25 cellular contexts compared by ENCODE assay signal in genomic region chr2:71630110-71630967, GRCh38.
DNase-seq lines count a peak whose midpoint lies in the region; ATAC-seq, FAIRE-seq and TF ChIP-seq lines count a peak whose summit lies in the region.
"Had no signal": no experiment of that assay in that cellular context is flagged by ENCODE, and none has a peak within 500 bp of the region (broad histone marks: within the 10 kb centered on the region; RNA-seq: fewer than 3 reads in every experiment).

No MANE protein-coding gene starts in this region.

- no peak overlapping the region for H2AFZ ChIP-seq in endothelial cell of umbilical vein (ENCODE audit: low read depth, low read length)

- H3K9ac ChIP-seq in endothelial cell of umbilical vein (replicated peaks; ENCODE audit: extremely low read depth, insufficient read depth, low read length) = no peak overlapping the region

- no peaks in the 10 kb centered on the region for H3K79me2 ChIP-seq in endothelial cell of umbilical vein (ENCODE audit: control insufficient read depth, insufficient read depth, low read length)

- H3K4me1 ChIP-seq in endothelial cell of umbilical vein (ENCODE audit: control insufficient read depth, extremely low read depth, insufficient read depth, low read length) (no peaks in the 10 kb centered on the region), spleen (peaks cover 0 to 52% (median 21%) of the 10 kb centered on the region in 6 donors)
- H3K4me1 ChIP-seq: uterus had no signal

- ATAC-seq in GM19395 (IDR thresholded peaks at IDR 0.05; ENCODE audit: unreplicated experiment) (peak; percentile 47), HG03460 (IDR thresholded peaks at IDR 0.05; ENCODE audit: unreplicated experiment) (peak; percentile 79)
- ATAC-seq: activated CD4-positive, CD25-positive, alpha-beta regulatory T cell treated with anti-CD3 and anti-CD28 coated beads, Interleukin-2, amount 50 U/mL, for 24 hours; activated CD8-positive, alpha-beta T cell treated with anti-CD3 and anti-CD28 coated beads for 36 hours had no signal

- H3K4me3 ChIP-seq in endothelial cell of umbilical vein (replicated peaks in 1 of 3; ENCODE audit: insufficient read depth in 1 of 3, low read depth in 1 of 3, low read length in 3 of 3) (no peak overlapping the region), spleen (peak overlapping the region in 1 of 8 donors; percentile 1)
- H3K4me3 ChIP-seq: coronary artery, uterus had no signal

- CTCF ChIA-PET in endothelial cell of umbilical vein (lab: Charles Lee) = interaction anchor here (0.8 kb wide), 1 partner anchor 10 kb away, joined by 3 read pairs; no protein-coding TSS in a partner anchor

- POLR2A ChIA-PET in endothelial cell of umbilical vein (lab: Charles Lee) = no interaction called here

- H3K9me1 ChIP-seq in endothelial cell of umbilical vein (replicated peaks; ENCODE audit: control insufficient read depth, extremely low read depth, insufficient read depth, low read length) = no peaks in the 10 kb centered on the region

- intact Hi-C loops in endothelial cell of umbilical vein (cut with micrococcal nuclease) (no loop called here), spleen (cut with DNase I; ENCODE audit: low total_unique reads) (no loop called here)

- no peak for TF ChIP-seq CTCF in endothelial cell of umbilical vein (IDR thresholded peaks at IDR 0.05; ENCODE audit: extremely low read depth in 1 of 2, insufficient read depth in 1 of 2, low read depth in 1 of 2, low read length in 2 of 2)
- no peak for TF ChIP-seq CTCF in spleen (IDR thresholded peaks at IDR 0.05 in 8 of 11, conservative IDR thresholded peaks at IDR 0.05 in 3 of 11)

- H4K20me1 ChIP-seq in endothelial cell of umbilical vein (replicated peaks; ENCODE audit: control insufficient read depth, extremely low read depth, insufficient read depth, low read length) = no peaks in the 10 kb centered on the region

- no peak overlapping the region for H3K4me2 ChIP-seq in endothelial cell of umbilical vein (ENCODE audit: insufficient read depth, low read length)

- H3K27ac ChIP-seq in endothelial cell of umbilical vein (ENCODE audit: insufficient read depth, low read depth, low read length) = no peak overlapping the region
- peak overlapping the region in 7 of 8 donors; percentile 28 to 79 (median 43) for H3K27ac ChIP-seq in spleen
- H3K27ac ChIP-seq: brain microvascular endothelial cell, coronary artery, uterus had no signal

- TF ChIP-seq POLR2A in endothelial cell of umbilical vein (IDR thresholded peaks at IDR 0.05; ENCODE audit: low read depth, low read length) = no peak
- no peak for TF ChIP-seq POLR2A in spleen (IDR thresholded peaks at IDR 0.05)

- 51 to 71% (median 59%) methylated on average over 2 of the region's 2 CpGs for WGBS in spleen, 5 donors

- no peaks in the 10 kb centered on the region for H3K9me3 ChIP-seq in endothelial cell of umbilical vein (replicated peaks; ENCODE audit: control insufficient read depth, insufficient read depth, low read length)
- no peaks in the 10 kb centered on the region for H3K9me3 ChIP-seq in spleen
- H3K9me3 ChIP-seq: uterus had no signal

- H3K27me3 ChIP-seq in endothelial cell of umbilical vein (ENCODE audit: control insufficient read depth in 2 of 2, insufficient read depth in 2 of 2, low read length in 2 of 2) = no peaks in the 10 kb centered on the region
- H3K27me3 ChIP-seq in spleen (replicated peaks in 1 of 7) = no peaks in the 10 kb centered on the region
- H3K27me3 ChIP-seq: brain microvascular endothelial cell, uterus had no signal

- peak; percentile 32 for DNase-seq in endothelial cell of umbilical vein (ENCODE audit: low read depth, low spot score)
- DNase-seq in spleen = no peak
- DNase-seq in NCI-H1417 (lab: John Stamatoyannopoulos, UW) = no peak
- no peak for DNase-seq in stimulated activated CD4-positive, alpha-beta T cell treated with anti-CD3 and anti-CD28 coated beads, Interleukin-4, amount 100 ng/mL, for 1 hour
- no peak for DNase-seq in NCI-H128 (lab: John Stamatoyannopoulos, UW; ENCODE audit: unreplicated experiment)
- DNase-seq: activated CD8-positive, alpha-beta T cell treated with anti-CD3 and anti-CD28 coated beads for 36 hours; activated gamma-delta T cell; brain microvascular endothelial cell; CD4-positive, alpha-beta memory T cell; DMS 273 treated with DMSO at 0.1 percent for 48 hours; HCEC 1CT; head of caudate nucleus; KG1; NCI-H1930; NCI-H748 treated with DMSO at 0.1 percent for 48 hours; OCI-M1; SHP77; small intestine; stimulated activated CD4-positive, alpha-beta T cell treated with anti-CD3 and anti-CD28 coated beads, Interleukin-4, amount 100 ng/mL, for 24 hours; uterus had no signal

- dilution Hi-C loops in endothelial cell of umbilical vein (cut with MboI; ENCODE audit: extremely low pct_ligation_motif_present, low sequenced_read_pairs) = no loop called here

- H3K36me3 ChIP-seq in endothelial cell of umbilical vein (ENCODE audit: control insufficient read depth in 2 of 2, extremely low read depth in 1 of 2, insufficient read depth in 2 of 2, low read length in 2 of 2) = no peaks in the 10 kb centered on the region
- H3K36me3 ChIP-seq in spleen = no peaks in the 10 kb centered on the region
- H3K36me3 ChIP-seq: brain microvascular endothelial cell, uterus had no signal

- FAIRE-seq in endothelial cell of umbilical vein (lab: Jason Lieb, UNC) = no peak
- FAIRE-seq: endometrium, small intestine had no signal

- BruUV-seq in endothelial cell of umbilical vein (replicated peaks; lab: Mats Ljungman, UMichigan) = no TSS peak

TF ChIP-seq in endothelial cell of umbilical vein, 7 proteins besides CTCF, POLR2A, EP300 and RAD21:
- no peak for TF ChIP-seq EZH2 (IDR thresholded peaks at IDR 0.05; ENCODE audit: borderline replicate concordance, low read depth, low read length, severe bottlenecking)
- no peak for TF ChIP-seq JUN (IDR thresholded peaks at IDR 0.05; ENCODE audit: borderline replicate concordance, insufficient read depth, insufficient read length, low read depth)
- TF ChIP-seq GATA2 (IDR thresholded peaks at IDR 0.05; ENCODE audit: insufficient read depth, insufficient read length, low read depth, low read length) = no peak
- TF ChIP-seq FOS (IDR thresholded peaks at IDR 0.05; ENCODE audit: borderline replicate concordance, insufficient read depth, low read length) = no peak
- TF ChIP-seq POLR2AphosphoS5 (IDR thresholded peaks at IDR 0.05; ENCODE audit: insufficient read depth, low read depth, low read length) = no peak
- TF ChIP-seq MYC (IDR thresholded peaks at IDR 0.05; ENCODE audit: low read depth, low read length) = no peak
- TF ChIP-seq MAX (IDR thresholded peaks at IDR 0.05; ENCODE audit: insufficient read depth, insufficient read length) = no peak
